ENCODE assay signal across 8 cellular contexts in genomic region chr2:97663626-97663961, GRCh38. TPM values are rescaled to one million over a fixed set of nuclear protein-coding genes. Genes with fewer than 3 reads are reported as not detected.
DNase-seq lines count a peak whose midpoint lies in the region; ATAC-seq, FAIRE-seq and TF ChIP-seq lines count a peak whose summit lies in the region.

No MANE protein-coding gene starts in this region.

- H3K27me3 ChIP-seq in Loucy (ENCODE audit: insufficient read depth, low read length, poor library complexity, severe bottlenecking): no peaks in the 10 kb centered on the region
- H3K27me3 ChIP-seq in pancreas: no peaks in the 10 kb centered on the region

- peaks cover 18% of the 10 kb centered on the region for H4K20me1 ChIP-seq in Loucy (ENCODE audit: insufficient read depth, low read length, poor library complexity, severe bottlenecking)

- H3K9me3 Mint-ChIP-seq in effector memory CD8-positive, alpha-beta T cell: no peaks in the 10 kb centered on the region

- peaks cover 46% of the 10 kb centered on the region for H3K79me2 ChIP-seq in Loucy (ENCODE audit: insufficient read depth, low read length)

- DNase-seq in GM12864 (ENCODE audit: low read depth) (no peak), pancreas (no peak), GM12891 (ENCODE audit: insufficient read length, low spot score) (no peak), CD1c-positive myeloid dendritic cell (ENCODE audit: extremely low spot score) (no peak), UCSD-AML1 (lab: John Stamatoyannopoulos, UW; ENCODE audit: unreplicated experiment) (no peak), RPMI8226 (no peak)
- no peak for DNase-seq in effector memory CD8-positive, alpha-beta T cell

- intact Hi-C loops in pancreas (cut with DNase I): no loop called here

- H3K27ac Mint-ChIP-seq in effector memory CD8-positive, alpha-beta T cell: peak overlapping the region; percentile 97 to 99

- H3K36me3 ChIP-seq in Loucy (ENCODE audit: insufficient read depth, low read length) (peaks cover under 1% of the 10 kb centered on the region; the same call in 1 of the 2 replicates), pancreas (peaks cover 0 to 6% (median 6%) of the 10 kb centered on the region in 3 donors)

- no peaks in the 10 kb centered on the region for H3F3A ChIP-seq in Loucy (ENCODE audit: low read depth)

- no peak for TF ChIP-seq CTCF in GM12864 (IDR thresholded peaks at IDR 0.05; ENCODE audit: low read depth, low read length, missing control alignments)
- TF ChIP-seq CTCF in Loucy (conservative IDR thresholded peaks at IDR 0.05; ENCODE audit: low read length): no peak
- TF ChIP-seq CTCF in pancreas (IDR thresholded peaks at IDR 0.05): no peak

- H3K27me3 Mint-ChIP-seq in effector memory CD8-positive, alpha-beta T cell: no peaks in the 10 kb centered on the region

- 0 to 1% methylated on average over 6 to 46 of the region's 46 CpGs for WGBS in pancreas, 2 donors

- H3K4me1 Mint-ChIP-seq in effector memory CD8-positive, alpha-beta T cell (ENCODE audit: low read depth in 2 of 2): peaks cover 29% of the 10 kb centered on the region in 2 donors

- no peak for TF ChIP-seq POLR2A in GM12891 (IDR thresholded peaks at IDR 0.05; ENCODE audit: low read depth, low read length)

- H3K4me3 ChIP-seq in GM12864 (ENCODE audit: low read depth, low read length) (peak overlapping the region; percentile 70), Loucy (ENCODE audit: low read length, poor library complexity, severe bottlenecking) (peak overlapping the region; percentile 89), pancreas (peak overlapping the region; percentile 80 to 88 (median 82))

- peak overlapping the region; percentile 91 for H3K4me2 ChIP-seq in Loucy (ENCODE audit: low read depth, low read length, poor library complexity, severe bottlenecking)

- FAIRE-seq in pancreas (lab: Jason Lieb, UNC): no peak
- FAIRE-seq in GM12891 (lab: Jason Lieb, UNC): no peak

- H3K36me3 Mint-ChIP-seq in effector memory CD8-positive, alpha-beta T cell (ENCODE audit: insufficient read depth): peaks cover 37% of the 10 kb centered on the region

- H3K4me1 ChIP-seq in Loucy (ENCODE audit: insufficient read depth, low read length, poor library complexity, severe bottlenecking): peaks cover 31% of the 10 kb centered on the region
- H3K4me1 ChIP-seq in pancreas: peaks cover 5 to 15% (median 13%) of the 10 kb centered on the region in 3 donors

- H2AFZ ChIP-seq in Loucy (ENCODE audit: low read length): peak overlapping the region; percentile 26

- H3K4me3 Mint-ChIP-seq in effector memory CD8-positive, alpha-beta T cell: peak overlapping the region; percentile 93 to 94

- H3K9me3 ChIP-seq in Loucy (ENCODE audit: insufficient read depth, low read depth, low read length) (no peaks in the 10 kb centered on the region), pancreas (no peaks in the 10 kb centered on the region)

- peak overlapping the region; percentile 84 for H3K9ac ChIP-seq in Loucy (ENCODE audit: low read depth, low read length, poor library complexity, severe bottlenecking)

- ATAC-seq in effector memory CD8-positive, alpha-beta T cell (replicated peaks): no peak
- no peak for ATAC-seq in pancreas

- H3K27ac ChIP-seq in pancreas: peak overlapping the region; percentile 88 to 99 (median 97)

- no peaks in the 10 kb centered on the region for H3K9me2 ChIP-seq in Loucy (replicated peaks; ENCODE audit: low read depth, low read length)

TF ChIP-seq in GM12891, 5 proteins besides CTCF, POLR2A, EP300 and RAD21:
- TF ChIP-seq PAX5 (IDR thresholded peaks at IDR 0.05; ENCODE audit: insufficient read depth, low read length, severe bottlenecking): no peak
TF ChIP-seq in GM12891: peak in this region for 0.

RNA-seq across cellular contexts. Expression of gene ACTR1B, which starts 0.2 kb away (rescaled TPM):
- 10 to 100 TPM; 46.8 to 52.2 (median 49.1) TPM for total RNA-seq in pancreas
- polyA plus RNA-seq in pancreas: 10 to 100 TPM; 73.6 to 90.0 TPM
- polyA plus RNA-seq in GM12891 (2012; ENCODE audit: low read depth, missing spikeins): 52.0 TPM

RNA-seq across cellular contexts. Expression of gene C2orf92, which starts 5.9 kb away (rescaled TPM):
- 10 to 100 TPM in 1 of 6 donors, 1 to 10 TPM in 5; 4.1 to 10.5 (median 7.1) TPM for total RNA-seq in pancreas
- 10 to 100 TPM; 40.2 to 42.6 TPM for polyA plus RNA-seq in pancreas
- polyA plus RNA-seq in GM12891 (2012; ENCODE audit: low read depth, missing spikeins): 5.0 TPM

RNA-seq across cellular contexts. Expression of gene COX5B, which starts 17.7 kb away (rescaled TPM):
- total RNA-seq in pancreas: 100 to 1,000 TPM in 3 of 6 donors, 10 to 100 TPM in 3; 73.5 to 109 (median 96.2) TPM
- 100 to 1,000 TPM; 210 to 214 TPM for polyA plus RNA-seq in pancreas
- polyA plus RNA-seq in GM12891 (2012; ENCODE audit: low read depth, missing spikeins): 373 TPM

RNA-seq across cellular contexts. Expression of gene ZAP70, which starts 49.8 kb away (rescaled TPM):
- total RNA-seq in pancreas: 1 to 10 TPM in 5 of 6 donors, under 1 TPM in 1; 0.42 to 1.7 (median 1.2) TPM
- polyA plus RNA-seq in pancreas: 1 to 10 TPM; 2.5 to 2.6 TPM
- polyA plus RNA-seq in GM12891 (2012; ENCODE audit: low read depth, missing spikeins): 21.2 TPM
